Comparison of ENCODE assay signal across 10 cellular contexts in genomic region chr7:142833174-142834027, GRCh38. TPM values are rescaled to one million over a fixed set of nuclear protein-coding genes. Genes with fewer than 3 reads are reported as not detected.
DNase-seq lines count a peak whose midpoint lies in the region; ATAC-seq and TF ChIP-seq lines count a peak whose summit lies in the region.
"Had no signal": no experiment of that assay in that cellular context is flagged by ENCODE, and none has a peak within 500 bp of the region (broad histone marks: within the 10 kb centered on the region; RNA-seq: fewer than 3 reads in every experiment).

No MANE protein-coding gene starts in this region.

- H3K9me2 ChIP-seq in OCI-LY7 (ENCODE audit: insufficient read depth, low read length) = no peaks in the 10 kb centered on the region

- no TSS peak for BruUV-seq in OCI-LY7 (replicated peaks; lab: Mats Ljungman, UMichigan)

- no peaks in the 10 kb centered on the region for H3K9me3 ChIP-seq in MG63
- no peaks in the 10 kb centered on the region for H3K9me3 ChIP-seq in OCI-LY7 (ENCODE audit: low read length)

- TF ChIP-seq CTCF in OCI-LY7 (conservative IDR thresholded peaks at IDR 0.05; ENCODE audit: low read length) = no peak

- peak; percentile 8 for DNase-seq in NCI-H82 (lab: John Stamatoyannopoulos, UW)
- DNase-seq in NCI-H82 treated with DMSO at 0.1 percent for 48 hours (lab: John Stamatoyannopoulos, UW; ENCODE audit: unreplicated experiment) = no peak
- peak; percentile 9 for DNase-seq in NCI-H226
- no peak for DNase-seq in naive thymus-derived CD8-positive, alpha-beta T cell
- DNase-seq in NCI-H2081 treated with DMSO at 0.1 percent for 48 hours (lab: John Stamatoyannopoulos, UW) = no peak
- no peak for DNase-seq in MG63
- DNase-seq in OCI-LY7 (ENCODE audit: low spot score) = no peak

- H3K4me3 ChIP-seq in MG63 = no peak overlapping the region
- H3K4me3 ChIP-seq in OCI-LY7 (ENCODE audit: low read depth, low read length, poor library complexity, severe bottlenecking) = no peak overlapping the region

- POLR2A ChIA-PET in naive thymus-derived CD8-positive, alpha-beta T cell (lab: Charles Lee) = no interaction called here
- POLR2A ChIA-PET in OCI-LY7 (lab: Charles Lee) = no interaction called here

- ATAC-seq in HG02938 (IDR thresholded peaks at IDR 0.05; ENCODE audit: unreplicated experiment) = peak; percentile 76
- ATAC-seq in naive thymus-derived CD8-positive, alpha-beta T cell = no peak

- H4K20me1 ChIP-seq in OCI-LY7 (ENCODE audit: insufficient read depth, low read length) = no peaks in the 10 kb centered on the region

- no peaks in the 10 kb centered on the region for H3K36me3 Mint-ChIP-seq in naive thymus-derived CD8-positive, alpha-beta T cell
- H3K36me3 Mint-ChIP-seq: IgD-negative memory B cell had no signal

- peaks cover 0 to 1% (median 0%) of the 10 kb centered on the region in 5 donors for H3K27me3 Mint-ChIP-seq in naive thymus-derived CD8-positive, alpha-beta T cell
- H3K27me3 Mint-ChIP-seq: IgD-negative memory B cell had no signal

- H3K36me3 ChIP-seq in MG63 (no peaks in the 10 kb centered on the region), OCI-LY7 (ENCODE audit: insufficient read depth, low read length) (no peaks in the 10 kb centered on the region)

- no peak overlapping the region for H3K4me2 ChIP-seq in OCI-LY7 (ENCODE audit: low read length)

- H3K4me3 Mint-ChIP-seq in naive thymus-derived CD8-positive, alpha-beta T cell = peak overlapping the region in 1 of 10 donors; percentile 48
- H3K4me3 Mint-ChIP-seq: IgD-negative memory B cell had no signal

- H3K27me3 ChIP-seq in MG63 = no peaks in the 10 kb centered on the region

- CTCF ChIA-PET in OCI-LY7 (lab: Charles Lee; ENCODE audit: unreplicated experiment) = no interaction called here

- H3K9me3 Mint-ChIP-seq in naive thymus-derived CD8-positive, alpha-beta T cell = no peaks in the 10 kb centered on the region
- H3K9me3 Mint-ChIP-seq: IgD-negative memory B cell had no signal

- no peak overlapping the region for H2AFZ ChIP-seq in OCI-LY7 (ENCODE audit: low read length)

- H3K27ac Mint-ChIP-seq in naive thymus-derived CD8-positive, alpha-beta T cell = peak overlapping the region in 6 of 10 donors; percentile 2 to 79 (median 42)
- H3K27ac Mint-ChIP-seq: IgD-negative memory B cell had no signal

- H3K27ac ChIP-seq in OCI-LY7 (ENCODE audit: low read depth, low read length, poor library complexity, severe bottlenecking) = no peak overlapping the region
- H3K27ac ChIP-seq: 22Rv1 had no signal

- intact Hi-C loops in OCI-LY7 (cut with micrococcal nuclease; ENCODE audit: unreplicated experiment) = no loop called here

- H3K4me1 ChIP-seq in OCI-LY7 (ENCODE audit: insufficient read depth, low read length, poor library complexity, severe bottlenecking) = no peaks in the 10 kb centered on the region

- H3K79me2 ChIP-seq in OCI-LY7 (ENCODE audit: insufficient read depth, low read depth, low read length) = no peaks in the 10 kb centered on the region

- H3K4me1 Mint-ChIP-seq in naive thymus-derived CD8-positive, alpha-beta T cell = peaks cover 10 to 21% (median 15%) of the 10 kb centered on the region in 4 donors

RNA-seq across cellular contexts. Expression of gene EPHB6, which starts 21.5 kb away (rescaled TPM):
- 10 to 100 TPM; 48.6 to 57.4 TPM for total RNA-seq in naive thymus-derived CD8-positive, alpha-beta T cell
- polyA plus RNA-seq in naive thymus-derived CD8-positive, alpha-beta T cell = 10 to 100 TPM; 10.2 to 23.3 (median 10.2) TPM
- total RNA-seq in MG63 (2014; rRNA removed; shearing (Covaris generic); ENCODE audit: low replicate concordance) = 0.96 and 3.6 TPM in 2 replicates
- total RNA-seq in OCI-LY7 (2014; rRNA removed; shearing (Covaris generic)) = 0.15 and 0.41 TPM in 2 replicates
- total RNA-seq in OCI-LY7 (2022) = 0.33 and 0.57 TPM in 2 replicates

RNA-seq across cellular contexts. Expression of gene TRPV6, which starts 52.1 kb away (rescaled TPM):
- total RNA-seq in naive thymus-derived CD8-positive, alpha-beta T cell = not detected
- under 1 TPM in 1 of 3 donors, not detected in 2; 0.08 TPM for polyA plus RNA-seq in naive thymus-derived CD8-positive, alpha-beta T cell
- total RNA-seq in MG63 (2014; rRNA removed; shearing (Covaris generic); ENCODE audit: low replicate concordance) = not detected in 2 replicates
- total RNA-seq in OCI-LY7 (2014; rRNA removed; shearing (Covaris generic)) = not detected in 2 replicates
- total RNA-seq in OCI-LY7 (2022) = not detected in 2 replicates
- polyA plus RNA-seq: IgD-negative memory B cell had no signal

Comparison
In these comparisons a context has a peak if more than half of its experiments do, and no peak if none do; other contexts are left out.
1. DNase-seq: peak in NCI-H82 (single experiment) and NCI-H226 (single experiment); none in NCI-H82 treated with DMSO at 0.1 percent for 48 hours (single experiment), naive thymus-derived CD8-positive, alpha-beta T cell (0 of 10), NCI-H2081 treated with DMSO at 0.1 percent for 48 hours (single experiment), MG63 (single experiment) and OCI-LY7 (single experiment).
2. RNA of gene EPHB6, which starts 21.5 kb away (total RNA-seq): 48.6 to 57.4 TPM in naive thymus-derived CD8-positive, alpha-beta T cell; 0.96 to 3.6 TPM in MG63 and 0.15 to 0.57 TPM in OCI-LY7; every median in the first group is over 10 times any median in the second.